Comparison of ENCODE assay signal across 8 cellular contexts in genomic region chr9:114155263-114155966, GRCh38. TPM values are rescaled to one million over a fixed set of nuclear protein-coding genes. Genes with fewer than 3 reads are reported as not detected.
A peak's percentile ranks its signal among the peaks of the same experiment; 100 is the strongest.
DNase-seq lines count a peak whose midpoint lies in the region; ATAC-seq and TF ChIP-seq lines count a peak whose summit lies in the region.

Gene COL27A1, plus strand, starts transcription at chr9:114155537. Its CDS starts 414 bp downstream, at chr9:114155951.

- no peak within 1 kb of the TSS for H3K27ac ChIP-seq in CD8-positive, alpha-beta T cell (ENCODE audit: low read depth, low read length)
- H3K27ac ChIP-seq in SK-N-MC (no peak within 1 kb of the TSS), substantia nigra (ENCODE audit: low read depth, low read length, poor library complexity, severe bottlenecking) (no peak within 1 kb of the TSS)

- peaks cover 8% of the 10 kb centered on the region for H3K27me3 ChIP-seq in CD8-positive, alpha-beta T cell (ENCODE audit: insufficient read depth, low read length)

- H3K4me3 ChIP-seq in CD8-positive, alpha-beta T cell (ENCODE audit: low read depth, low read length), result peak within 1 kb of the TSS; percentile 45
- peak within 1 kb of the TSS; percentile 54 for H3K4me3 ChIP-seq in Jurkat, Clone E6-1 (ENCODE audit: low read length)
- peak within 1 kb of the TSS; percentile 91 for H3K4me3 ChIP-seq in SK-N-MC

- peak within 1 kb of the TSS; percentile 91 for H3K4me3 Mint-ChIP-seq in CD8-positive, alpha-beta T cell
- peak within 1 kb of the TSS; percentile 92 for H3K4me3 Mint-ChIP-seq in activated naive CD4-positive, alpha-beta T cell treated with anti-CD3 and anti-CD28 coated beads, Interleukin-2, amount 50 U/mL, for 24 hours

- peak; percentile 87 for ATAC-seq in CD8-positive, alpha-beta T cell
- peak; percentile 83 for ATAC-seq in GM21367 (IDR thresholded peaks at IDR 0.05; ENCODE audit: unreplicated experiment)

- intact Hi-C loops in CD8-positive, alpha-beta T cell (cut with DNase I, micrococcal nuclease), result loop anchor here (1.0 to 10.0 kb wide), 2 partner anchors 136 to 349 kb away; partner anchors contain the start of gene WHRN (in 1 of the 2)

- H3K9me3 ChIP-seq in CD8-positive, alpha-beta T cell (ENCODE audit: low read length), result no peaks in the 10 kb centered on the region
- no peaks in the 10 kb centered on the region for H3K9me3 ChIP-seq in SK-N-MC (ENCODE audit: low read depth, low read length)

- CTCF ChIA-PET in CD8-positive, alpha-beta T cell (lab: Charles Lee), result interaction anchor here (0.7 to 3.0 kb wide), 5 partner anchors 9 to 135 kb away, joined by 3 to 19 read pairs (median 7); no protein-coding TSS in a partner anchor

- H3K27me3 Mint-ChIP-seq in CD8-positive, alpha-beta T cell (ENCODE audit: low read depth), result peaks cover 46% of the 10 kb centered on the region
- peaks cover 28% of the 10 kb centered on the region for H3K27me3 Mint-ChIP-seq in activated naive CD4-positive, alpha-beta T cell treated with anti-CD3 and anti-CD28 coated beads, Interleukin-2, amount 50 U/mL, for 24 hours

- peak within 1 kb of the TSS; percentile 84 for H3K9ac ChIP-seq in SK-N-MC (ENCODE audit: insufficient read length)

- H3K36me3 Mint-ChIP-seq in CD8-positive, alpha-beta T cell, result peaks cover 3% of the 10 kb centered on the region
- no peaks in the 10 kb centered on the region for H3K36me3 Mint-ChIP-seq in activated naive CD4-positive, alpha-beta T cell treated with anti-CD3 and anti-CD28 coated beads, Interleukin-2, amount 50 U/mL, for 24 hours

- H3K9me3 Mint-ChIP-seq in CD8-positive, alpha-beta T cell, result no peaks in the 10 kb centered on the region
- no peaks in the 10 kb centered on the region for H3K9me3 Mint-ChIP-seq in activated naive CD4-positive, alpha-beta T cell treated with anti-CD3 and anti-CD28 coated beads, Interleukin-2, amount 50 U/mL, for 24 hours

- peak; percentile 78 for TF ChIP-seq CTCF in CD8-positive, alpha-beta T cell (IDR thresholded peaks at IDR 0.05)

- H3K36me3 ChIP-seq in CD8-positive, alpha-beta T cell (ENCODE audit: insufficient read depth, low read length), result no peaks in the 10 kb centered on the region
- H3K36me3 ChIP-seq in SK-N-MC (ENCODE audit: insufficient read depth, low read length), result no peaks in the 10 kb centered on the region

- POLR2A ChIA-PET in CD8-positive, alpha-beta T cell (lab: Charles Lee), result no interaction called here

- H3K4me1 ChIP-seq in CD8-positive, alpha-beta T cell (ENCODE audit: insufficient read depth, low read length), result peaks cover 19% of the 10 kb centered on the region

- peak; percentile 60 to 86 (median 75) for DNase-seq in CD8-positive, alpha-beta T cell
- peak; percentile 36 for DNase-seq in Jurkat, Clone E6-1 (ENCODE audit: low read depth, low spot score)
- DNase-seq in SK-N-MC (ENCODE audit: low read depth, low spot score) (no peak), glomerular endothelial cell (ENCODE audit: extremely low read depth, low read depth, low spot score) (no peak), occipital lobe (lab: John Stamatoyannopoulos, UW) (peak; percentile 29), substantia nigra (lab: John Stamatoyannopoulos, UW) (peak in 45 of 49 donors; percentile 11 to 89 (median 68))

- H3K27ac Mint-ChIP-seq in CD8-positive, alpha-beta T cell, result peak within 1 kb of the TSS; percentile 19
- H3K27ac Mint-ChIP-seq in activated naive CD4-positive, alpha-beta T cell treated with anti-CD3 and anti-CD28 coated beads, Interleukin-2, amount 50 U/mL, for 24 hours, result peak within 1 kb of the TSS; percentile 71

- peaks cover 21% of the 10 kb centered on the region for H3K4me1 Mint-ChIP-seq in CD8-positive, alpha-beta T cell (ENCODE audit: low read depth)
- peaks cover 24% of the 10 kb centered on the region for H3K4me1 Mint-ChIP-seq in activated naive CD4-positive, alpha-beta T cell treated with anti-CD3 and anti-CD28 coated beads, Interleukin-2, amount 50 U/mL, for 24 hours

RNA-seq across cellular contexts. Expression of gene COL27A1, which starts in this region (rescaled TPM):
- under 1 TPM; 0.35 to 0.36 TPM for total RNA-seq in CD8-positive, alpha-beta T cell
- polyA plus RNA-seq in Jurkat, Clone E6-1 (2012; ENCODE audit: insufficient read depth, insufficient read length), result 13.0 TPM
- total RNA-seq in glomerular endothelial cell (22.2 and 39.6 TPM in 2 replicates), occipital lobe (1.4 TPM)

Comparison
In these comparisons a context has a peak if more than half of its experiments do, and no peak if none do; other contexts are left out.
1. Peak in DNase-seq, ATAC-seq and H3K4me3 ChIP-seq in CD8-positive, alpha-beta T cell; RNA of the gene not detected or under 1 TPM.
2. DNase-seq: peak in Jurkat, Clone E6-1 (single experiment), occipital lobe (single experiment) and substantia nigra (45 of 49); none in SK-N-MC (single experiment) and glomerular endothelial cell (single experiment).
3. Peak in every context shown above with its lines, with median percentiles within 50 percentile points of each other: H3K4me3 ChIP-seq.